8 cellular contexts compared by ENCODE assay signal in the genomic region with DNA sequence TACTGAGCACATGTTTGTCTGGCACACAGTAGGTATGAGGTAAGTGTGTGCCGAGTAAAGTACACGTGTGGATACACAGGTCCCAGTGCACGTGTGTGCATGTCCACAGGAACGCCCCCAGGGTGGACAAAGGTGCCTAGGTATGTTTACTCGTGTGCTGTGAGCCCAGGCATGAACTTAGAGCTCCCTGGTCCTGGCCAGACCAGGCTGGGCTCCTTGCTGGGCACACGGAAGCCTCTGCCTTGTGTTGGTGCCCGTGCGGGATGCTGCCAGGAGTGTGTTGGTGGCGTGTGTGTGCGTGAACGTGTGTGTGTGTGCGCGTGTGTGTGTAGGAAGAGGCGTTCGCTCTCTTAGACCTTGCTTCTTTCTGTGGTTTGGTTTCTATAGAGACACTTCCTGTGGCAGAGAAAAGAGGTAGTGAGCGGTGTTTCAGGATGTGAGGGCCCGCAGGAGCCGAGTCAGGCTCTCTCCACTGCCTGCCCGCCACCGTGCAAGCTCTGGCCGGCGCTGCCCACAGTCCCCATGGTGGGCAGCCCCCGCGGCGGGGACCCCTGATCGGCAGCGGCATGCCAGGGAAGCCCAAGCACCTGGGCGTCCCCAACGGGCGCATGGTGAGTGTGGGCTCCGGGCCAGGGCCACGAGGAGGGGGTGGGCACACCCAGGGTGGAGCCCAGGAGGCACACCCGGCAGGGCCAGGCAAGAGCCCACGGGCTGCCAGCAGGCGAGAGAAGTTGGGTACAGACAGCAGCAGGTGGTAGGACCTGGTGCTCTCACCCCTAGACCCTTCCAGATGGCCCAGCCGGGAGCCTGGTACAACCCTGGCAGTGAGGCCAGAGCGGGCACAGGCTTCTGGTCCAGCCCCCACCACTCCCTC. TPM values are rescaled to one million over a fixed set of nuclear protein-coding genes. Genes with fewer than 3 reads are reported as not detected.
DNase-seq lines count a peak whose midpoint lies in the region; ATAC-seq and TF ChIP-seq lines count a peak whose summit lies in the region.

A gene with protein sequence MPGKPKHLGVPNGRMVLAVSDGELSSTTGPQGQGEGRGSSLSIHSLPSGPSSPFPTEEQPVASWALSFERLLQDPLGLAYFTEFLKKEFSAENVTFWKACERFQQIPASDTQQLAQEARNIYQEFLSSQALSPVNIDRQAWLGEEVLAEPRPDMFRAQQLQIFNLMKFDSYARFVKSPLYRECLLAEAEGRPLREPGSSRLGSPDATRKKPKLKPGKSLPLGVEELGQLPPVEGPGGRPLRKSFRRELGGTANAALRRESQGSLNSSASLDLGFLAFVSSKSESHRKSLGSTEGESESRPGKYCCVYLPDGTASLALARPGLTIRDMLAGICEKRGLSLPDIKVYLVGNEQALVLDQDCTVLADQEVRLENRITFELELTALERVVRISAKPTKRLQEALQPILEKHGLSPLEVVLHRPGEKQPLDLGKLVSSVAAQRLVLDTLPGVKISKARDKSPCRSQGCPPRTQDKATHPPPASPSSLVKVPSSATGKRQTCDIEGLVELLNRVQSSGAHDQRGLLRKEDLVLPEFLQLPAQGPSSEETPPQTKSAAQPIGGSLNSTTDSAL (plus strand): TSS at position 466 of the 874 bp plus-strand sequence. CDS start 101 bp downstream, at position 567.

- H3K4me3 ChIP-seq in subcutaneous abdominal adipose tissue (ENCODE audit: low read depth in 1 of 5, low read length in 5 of 5), result peak within 1 kb of the TSS; percentile 37 to 63 (median 44)

- intact Hi-C loops in activated B cell treated with CpG ODN at 0.5 μM for 24 hours (cut with micrococcal nuclease), result loop anchor here (2.0 kb wide), 5 partner anchors 13 to 69 kb away; a partner anchor contains a TSS

- H3K9me3 Mint-ChIP-seq in activated B cell treated with CpG ODN at 0.5 μM for 24 hours, result no peaks in the 10 kb centered on the region
- H3K9me3 Mint-ChIP-seq in central memory CD8-positive, alpha-beta T cell, result no peaks in the 10 kb centered on the region

- peaks cover 8% of the 10 kb centered on the region for H3K36me3 Mint-ChIP-seq in activated B cell treated with CpG ODN at 0.5 μM for 24 hours (ENCODE audit: low read depth)
- peaks cover 23% of the 10 kb centered on the region for H3K36me3 Mint-ChIP-seq in central memory CD8-positive, alpha-beta T cell (ENCODE audit: insufficient read depth)

- POLR2A ChIA-PET in activated B cell treated with CpG ODN at 0.5 μM for 24 hours (lab: Charles Lee), result interaction anchor here (0.8 to 1.6 kb wide), 7 partner anchors 13 to 224 kb away, joined by 3 to 9 read pairs (median 4); a partner anchor contains a TSS

- peaks cover 0 to 50% (median 23%) of the 10 kb centered on the region in 5 donors for H3K4me1 ChIP-seq in subcutaneous abdominal adipose tissue (ENCODE audit: control insufficient read depth in 5 of 5, insufficient read depth in 5 of 5, low read length in 5 of 5)

- H3K27me3 Mint-ChIP-seq in activated B cell treated with CpG ODN at 0.5 μM for 24 hours, result no peaks in the 10 kb centered on the region
- no peaks in the 10 kb centered on the region for H3K27me3 Mint-ChIP-seq in central memory CD8-positive, alpha-beta T cell

- H3K9ac ChIP-seq in subcutaneous abdominal adipose tissue (ENCODE audit: low read length in 5 of 5), result peak within 1 kb of the TSS in 3 of 5 donors; percentile 4 to 50 (median 26)

- peaks cover 0 to 3% (median 0%) of the 10 kb centered on the region in 5 donors for H3K9me3 ChIP-seq in subcutaneous abdominal adipose tissue (ENCODE audit: control insufficient read depth in 5 of 5, low read length in 5 of 5)

- H3K27me3 ChIP-seq in subcutaneous abdominal adipose tissue (ENCODE audit: control insufficient read depth in 5 of 5, insufficient read depth in 4 of 5, low read length in 5 of 5), result peaks cover 0 to 12% (median 9%) of the 10 kb centered on the region in 5 donors

- H3K36me3 ChIP-seq in subcutaneous abdominal adipose tissue (ENCODE audit: control insufficient read depth in 5 of 5, insufficient read depth in 5 of 5, low read length in 5 of 5), result no peaks in the 10 kb centered on the region

- no peak within 1 kb of the TSS for H3K27ac ChIP-seq in subcutaneous abdominal adipose tissue (ENCODE audit: low read depth, low read length)

- TF ChIP-seq CTCF in activated B cell treated with CpG ODN at 0.5 μM for 24 hours (IDR thresholded peaks at IDR 0.05), result no peak

- DNase-seq in NCI-H2029 treated with DMSO at 0.1 percent for 48 hours (lab: John Stamatoyannopoulos, UW) (peak; percentile 47), activated B cell treated with CpG ODN at 0.5 μM for 24 hours (peak; percentile 71), midbrain (lab: John Stamatoyannopoulos, UW) (peak; percentile 6), dedifferentiated amniotic fluid mesenchymal stem cell (ENCODE audit: extremely low spot score) (no peak)
- peak; percentile 44 to 58 for DNase-seq in central memory CD8-positive, alpha-beta T cell (ENCODE audit: low spot score in 2 of 2)

- H3K4me1 Mint-ChIP-seq in activated B cell treated with CpG ODN at 0.5 μM for 24 hours, result peaks cover 72% of the 10 kb centered on the region
- peaks cover 74% of the 10 kb centered on the region for H3K4me1 Mint-ChIP-seq in central memory CD8-positive, alpha-beta T cell

- peak; percentile 90 for ATAC-seq in GM18502 (IDR thresholded peaks at IDR 0.05; ENCODE audit: poor library complexity, unreplicated experiment)
- ATAC-seq in HG02588 (IDR thresholded peaks at IDR 0.05; ENCODE audit: unreplicated experiment), result peak; percentile 92
- ATAC-seq in activated B cell treated with CpG ODN at 0.5 μM for 24 hours (ENCODE audit: low read depth), result peak; percentile 89
- ATAC-seq in central memory CD8-positive, alpha-beta T cell (replicated peaks; ENCODE audit: extremely low read depth, poor library complexity, severe bottlenecking), result peak; percentile 98

- peak within 1 kb of the TSS; percentile 92 for H3K27ac Mint-ChIP-seq in activated B cell treated with CpG ODN at 0.5 μM for 24 hours
- H3K27ac Mint-ChIP-seq in central memory CD8-positive, alpha-beta T cell (ENCODE audit: low read depth), result peak within 1 kb of the TSS; percentile 87

- peak within 1 kb of the TSS; percentile 85 for H3K4me3 Mint-ChIP-seq in activated B cell treated with CpG ODN at 0.5 μM for 24 hours
- H3K4me3 Mint-ChIP-seq in central memory CD8-positive, alpha-beta T cell, result peak within 1 kb of the TSS; percentile 81

- CTCF ChIA-PET in activated B cell treated with CpG ODN at 0.5 μM for 24 hours (lab: Charles Lee), result interaction anchor here (1.0 to 3.0 kb wide), 3 partner anchors 12 to 56 kb away, joined by 3 to 16 read pairs (median 3); no protein-coding TSS in a partner anchor

RNA-seq across cellular contexts. Expression of the gene that starts here (rescaled TPM):
- total RNA-seq in activated B cell treated with CpG ODN at 0.5 μM for 24 hours, result 50.6 and 58.3 TPM in 2 replicates
